7 cellular contexts compared by ENCODE assay signal in genomic region chr20:33730946-33731692, GRCh38. TPM values are rescaled to one million over a fixed set of nuclear protein-coding genes. Genes with fewer than 3 reads are reported as not detected.
DNase-seq lines count a peak whose midpoint lies in the region; FAIRE-seq and TF ChIP-seq lines count a peak whose summit lies in the region.

No MANE protein-coding gene starts in this region.

- H3K9me3 Mint-ChIP-seq in astrocyte (ENCODE audit: unreplicated experiment): peaks cover 2% of the 10 kb centered on the region

- H3K36me3 Mint-ChIP-seq in astrocyte (ENCODE audit: low read depth, unreplicated experiment): peaks cover 6% of the 10 kb centered on the region

- H3K4me2 ChIP-seq in astrocyte (ENCODE audit: low read length): peak overlapping the region; percentile 95

- H3K79me2 ChIP-seq in astrocyte (ENCODE audit: insufficient read depth, low read length): no peaks in the 10 kb centered on the region

- no peak for FAIRE-seq in astrocyte (lab: Jason Lieb, UNC)

- peak overlapping the region; percentile 91 for H2AFZ ChIP-seq in astrocyte (ENCODE audit: low read depth, low read length)

- in situ Hi-C loops in GM13977 (cut with MboI; ENCODE audit: low pct_unique_long_range_greater_than_20kb, low sequenced_read_pairs, unreplicated experiment): no loop called here

- peaks cover 12% of the 10 kb centered on the region for H3K4me1 Mint-ChIP-seq in astrocyte (ENCODE audit: low read depth, unreplicated experiment)

- H3K4me3 ChIP-seq in Jurkat, Clone E6-1 (ENCODE audit: low read length): peak overlapping the region; percentile 42
- H3K4me3 ChIP-seq in astrocyte (ENCODE audit: insufficient read depth, low read depth, low read length): peak overlapping the region; percentile 81

- H3K27me3 ChIP-seq in astrocyte (ENCODE audit: insufficient read depth, low read length): no peaks in the 10 kb centered on the region
- no peaks in the 10 kb centered on the region for H3K27me3 ChIP-seq in layer of hippocampus (ENCODE audit: control insufficient read depth, insufficient read depth, low read length)

- H3K27ac Mint-ChIP-seq in astrocyte (ENCODE audit: unreplicated experiment): peak overlapping the region; percentile 92

- H3K27ac ChIP-seq in astrocyte (ENCODE audit: low read depth, low read length): no peak overlapping the region
- H3K27ac ChIP-seq in layer of hippocampus (ENCODE audit: low read depth, low read length): peak overlapping the region; percentile 93
- H3K27ac ChIP-seq in temporal lobe (ENCODE audit: low read depth, low read length): peak overlapping the region; percentile 94

- peak overlapping the region; percentile 70 for H3K9ac ChIP-seq in astrocyte (ENCODE audit: low read length)

- peaks cover 9% of the 10 kb centered on the region for H3K4me1 ChIP-seq in astrocyte (ENCODE audit: insufficient read depth, low read length)

- TF ChIP-seq CTCF in astrocyte (IDR thresholded peaks at IDR 0.05; ENCODE audit: insufficient read depth, low read depth, low read length) (no peak), GM13977 (IDR thresholded peaks at IDR 0.05; ENCODE audit: extremely low read depth, insufficient read depth, missing control alignments) (no peak)

- H3K27me3 Mint-ChIP-seq in astrocyte (ENCODE audit: low read depth, unreplicated experiment): peaks cover 2% of the 10 kb centered on the region

- no peaks in the 10 kb centered on the region for H3K9me3 ChIP-seq in astrocyte (ENCODE audit: insufficient read depth, low read depth, low read length)

- peak overlapping the region; percentile 87 for H3K4me3 Mint-ChIP-seq in astrocyte (ENCODE audit: unreplicated experiment)

- H3K36me3 ChIP-seq in astrocyte (ENCODE audit: insufficient read depth, low read length): no peaks in the 10 kb centered on the region

- no peaks in the 10 kb centered on the region for H4K20me1 ChIP-seq in astrocyte (ENCODE audit: insufficient read depth, low read length)

- no peak for DNase-seq in Jurkat, Clone E6-1 (ENCODE audit: low read depth, low spot score)
- DNase-seq in astrocyte (ENCODE audit: low read depth) (no peak), GM13977 (ENCODE audit: low spot score) (no peak), islet precursor cell (no peak)
- no peak for DNase-seq in activated CD8-positive, alpha-beta memory T cell treated with anti-CD3 and anti-CD28 coated beads for 24 hours

RNA-seq across cellular contexts. Expression of gene ZNF341, which starts 0.7 kb away (rescaled TPM):
- 3.5 TPM for polyA plus RNA-seq in Jurkat, Clone E6-1 (2012; ENCODE audit: insufficient read depth, insufficient read length)
- total RNA-seq in astrocyte (1.9 and 2.0 TPM in 2 replicates), temporal lobe (2.0 TPM)

RNA-seq across cellular contexts. Expression of gene PXMP4, which starts 11.0 kb away (rescaled TPM):
- polyA plus RNA-seq in Jurkat, Clone E6-1 (2012; ENCODE audit: insufficient read depth, insufficient read length): not detected
- total RNA-seq in astrocyte (1.1 and 1.2 TPM in 2 replicates), temporal lobe (9.1 TPM)

RNA-seq across cellular contexts. Expression of gene E2F1, which starts 44.9 kb away (rescaled TPM):
- polyA plus RNA-seq in Jurkat, Clone E6-1 (2012; ENCODE audit: insufficient read depth, insufficient read length): 53.2 TPM
- total RNA-seq in astrocyte (1.6 and 2.3 TPM in 2 replicates), temporal lobe (2.0 TPM)

RNA-seq across cellular contexts. Expression of gene NECAB3, which starts 56.9 kb away (rescaled TPM):
- polyA plus RNA-seq in Jurkat, Clone E6-1 (2012; ENCODE audit: insufficient read depth, insufficient read length): 22.6 TPM
- total RNA-seq in astrocyte (19.5 and 22.3 TPM in 2 replicates), temporal lobe (25.1 TPM)
